In the genomic region with DNA sequence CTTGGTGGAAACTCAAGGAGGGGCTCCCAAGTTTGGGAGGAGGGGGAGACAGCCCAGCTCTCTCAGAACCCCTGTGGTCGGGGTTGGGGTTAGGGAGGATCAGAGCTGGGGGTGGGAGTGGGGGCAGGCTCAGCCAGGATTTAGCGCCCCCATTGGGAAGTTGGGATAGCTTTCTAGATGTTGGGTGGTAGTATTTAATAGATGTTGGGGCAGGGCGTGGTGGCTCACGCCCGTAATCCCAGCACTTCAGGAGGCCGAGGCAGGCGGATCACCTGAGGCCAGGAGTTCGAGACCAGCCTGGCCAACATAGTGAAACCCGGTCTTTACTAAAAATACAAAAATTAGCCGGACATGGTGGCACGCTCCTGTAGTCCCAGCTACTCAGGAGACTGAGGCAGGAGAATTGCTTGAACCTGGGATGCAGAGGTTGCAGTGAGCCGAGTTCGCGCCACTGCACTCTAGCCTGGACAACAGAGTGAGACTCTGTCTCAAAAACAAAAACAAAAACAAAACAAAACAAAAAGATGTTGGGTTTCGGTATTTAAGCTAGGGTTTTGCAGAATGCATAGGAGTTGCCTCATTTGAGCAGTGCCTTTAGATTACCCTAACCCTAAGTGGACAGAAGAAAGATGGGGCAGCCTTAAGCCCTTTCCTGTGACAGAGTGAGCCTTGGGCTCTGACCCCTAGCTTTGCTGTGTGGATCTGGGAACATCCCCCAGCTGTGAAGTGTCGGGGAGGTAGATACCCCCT, we compare ENCODE assay signal across 8 cellular contexts. TPM values are rescaled to one million over a fixed set of nuclear protein-coding genes. Genes with fewer than 3 reads are reported as not detected.
DNase-seq lines count a peak whose midpoint lies in the region; ATAC-seq and TF ChIP-seq lines count a peak whose summit lies in the region.
"Not testable (repeated sequence)": the region's sequence is repeated elsewhere in the genome, so short reads cannot be mapped to it uniquely, and the experiment has no call there.

No MANE protein-coding gene starts in this region.

- H3K27me3 Mint-ChIP-seq in activated CD4-positive, alpha-beta memory T cell treated with anti-CD3 and anti-CD28 coated beads, Interleukin-2, amount 10 ng/mL, durations not matched to agents 7 days and 5 days: peaks cover 14% of the 10 kb centered on the region

- peaks cover 23% of the 10 kb centered on the region for H3K4me1 Mint-ChIP-seq in activated CD4-positive, alpha-beta memory T cell treated with anti-CD3 and anti-CD28 coated beads, Interleukin-2, amount 10 ng/mL, durations not matched to agents 7 days and 5 days

- H3K79me2 ChIP-seq in ACC112 (ENCODE audit: control insufficient read depth, insufficient read depth, low read length, unreplicated experiment); GM23248 (ENCODE audit: insufficient read depth); OCI-LY1 (ENCODE audit: insufficient read depth, low read length); smooth muscle cell (ENCODE audit: low read depth): not testable (repeated sequence)

- WGBS in GM23248 (ENCODE audit: low coverage in 1 of 2, low lambda C conversion rate in 2 of 2, missing lambda C conversion rate in 2 of 2), 2 experiments: 81 to 89% methylated on average over 15 to 16 of the region's 16 CpGs
- 64 to 69% (median 67%) methylated on average over 16 of the region's 16 CpGs for WGBS in heart left ventricle, 4 donors
- 68% methylated on average over 14 of the region's 16 CpGs for WGBS in smooth muscle cell (ENCODE audit: low lambda C conversion rate)

- not testable (repeated sequence) for H3K27ac ChIP-seq in ACC112 (ENCODE audit: low read depth, low read length); GM23248; OCI-LY1 (ENCODE audit: low read depth, low read length, poor library complexity, severe bottlenecking)
- H3K27ac ChIP-seq in caudate nucleus (ENCODE audit: low read depth, low read length) (peak overlapping the region; percentile 98), heart left ventricle (peak overlapping the region; percentile 90 to 98 (median 95)), muscle layer of colon (ENCODE audit: low read depth, low read length) (peak overlapping the region; percentile 92), smooth muscle cell (ENCODE audit: low read depth) (peak overlapping the region; percentile 42)

- not testable (repeated sequence) for H3K27me3 ChIP-seq in ACC112 (ENCODE audit: insufficient read depth, low read length); GM23248 (replicated peaks; ENCODE audit: insufficient read depth); heart left ventricle; muscle layer of colon (ENCODE audit: control insufficient read depth in 1 of 2, insufficient read depth in 2 of 2, low read length in 2 of 2); smooth muscle cell (ENCODE audit: low read depth)
- peaks cover 31% of the 10 kb centered on the region for H3K27me3 ChIP-seq in OCI-LY1 (ENCODE audit: insufficient read depth, low read length)

- peak overlapping the region; percentile 83 for H3K4me3 Mint-ChIP-seq in activated CD4-positive, alpha-beta memory T cell treated with anti-CD3 and anti-CD28 coated beads, Interleukin-2, amount 10 ng/mL, durations not matched to agents 7 days and 5 days

- H3K36me3 Mint-ChIP-seq in activated CD4-positive, alpha-beta memory T cell treated with anti-CD3 and anti-CD28 coated beads, Interleukin-2, amount 10 ng/mL, durations not matched to agents 7 days and 5 days (ENCODE audit: low read depth): not testable (repeated sequence)

- H2AFZ ChIP-seq in ACC112 (ENCODE audit: low read length, unreplicated experiment): peak overlapping the region; percentile 75
- peak overlapping the region; percentile 98 for H2AFZ ChIP-seq in GM23248
- H2AFZ ChIP-seq in OCI-LY1 (ENCODE audit: low read length): not testable (repeated sequence)
- peak overlapping the region; percentile 88 for H2AFZ ChIP-seq in smooth muscle cell (ENCODE audit: low read depth)

- not testable (repeated sequence) for TF ChIP-seq CTCF in OCI-LY1 (IDR thresholded peaks at IDR 0.05; ENCODE audit: low read length); smooth muscle cell (IDR thresholded peaks at IDR 0.05; ENCODE audit: borderline replicate concordance, insufficient read depth, poor library complexity, severe bottlenecking)
- peak in 5 of 12 donors; percentile 15 to 32 (median 22) for TF ChIP-seq CTCF in heart left ventricle (IDR thresholded peaks at IDR 0.05)

- not testable (repeated sequence) for H3K36me3 ChIP-seq in ACC112 (ENCODE audit: insufficient read depth, low read length); GM23248 (ENCODE audit: low read depth); OCI-LY1 (ENCODE audit: insufficient read depth, low read length); heart left ventricle; muscle layer of colon (ENCODE audit: insufficient read depth, low read length); smooth muscle cell (ENCODE audit: low read depth)

- not testable (repeated sequence) for H3K4me1 ChIP-seq in ACC112 (ENCODE audit: control insufficient read depth, insufficient read depth, low read length, unreplicated experiment); GM23248 (ENCODE audit: insufficient read depth)
- H3K4me1 ChIP-seq in OCI-LY1 (ENCODE audit: insufficient read depth, low read length, severe bottlenecking): peaks cover 15% of the 10 kb centered on the region
- H3K4me1 ChIP-seq in heart left ventricle: peaks cover 0 to 28% (median 19%) of the 10 kb centered on the region in 12 donors
- H3K4me1 ChIP-seq in muscle layer of colon (ENCODE audit: insufficient read depth, low read length): peaks cover 16% of the 10 kb centered on the region
- H3K4me1 ChIP-seq in smooth muscle cell (ENCODE audit: low read depth): peaks cover 12% of the 10 kb centered on the region

- not testable (repeated sequence) for H3F3A ChIP-seq in GM23248 (ENCODE audit: insufficient read depth); OCI-LY1 (ENCODE audit: insufficient read depth, low read length)
- H3F3A ChIP-seq in smooth muscle cell (ENCODE audit: low read depth): peaks cover 20% of the 10 kb centered on the region

- not testable (repeated sequence) for H3K9me3 Mint-ChIP-seq in activated CD4-positive, alpha-beta memory T cell treated with anti-CD3 and anti-CD28 coated beads, Interleukin-2, amount 10 ng/mL, durations not matched to agents 7 days and 5 days

- intact Hi-C loops in heart left ventricle (cut with DNase I): loop anchor here in 3 of 10 donors (2.0 to 10.0 kb wide), 4 partner anchors 24 to 60 kb away; partner anchors contain the start of gene TLE6 (in 2 of the 3)

- H3K9me3 ChIP-seq in GM23248 (ENCODE audit: low read depth); OCI-LY1 (ENCODE audit: low read length); heart left ventricle; muscle layer of colon (ENCODE audit: low read length); smooth muscle cell (replicated peaks; ENCODE audit: low read depth): not testable (repeated sequence)

- CTCF ChIA-PET in activated CD4-positive, alpha-beta memory T cell treated with anti-CD3 and anti-CD28 coated beads, Interleukin-2, amount 10 ng/mL, durations not matched to agents 7 days and 5 days (lab: Charles Lee): interaction anchor here (0.6 to 3.2 kb wide), 9 partner anchors 11 to 268 kb away, joined by 3 to 23 read pairs (median 6); partner anchors contain the start of genes TLE5 and TLE6

- not testable (repeated sequence) for H3K9me2 ChIP-seq in GM23248 (ENCODE audit: insufficient read depth); OCI-LY1 (ENCODE audit: low read depth, low read length)

- H4K20me1 ChIP-seq in GM23248 (ENCODE audit: insufficient read depth); OCI-LY1 (ENCODE audit: insufficient read depth, low read length); smooth muscle cell (ENCODE audit: low read depth): not testable (repeated sequence)

- peak overlapping the region; percentile 91 for H3K27ac Mint-ChIP-seq in activated CD4-positive, alpha-beta memory T cell treated with anti-CD3 and anti-CD28 coated beads, Interleukin-2, amount 10 ng/mL, durations not matched to agents 7 days and 5 days

- ATAC-seq in heart left ventricle: not testable (repeated sequence)

- in situ Hi-C loops in GM23248 (cut with MboI): not testable (repeated sequence)

- H3K4me2 ChIP-seq in GM23248 (ENCODE audit: unreplicated experiment) (peak overlapping the region; percentile 84), OCI-LY1 (ENCODE audit: low read length) (peak overlapping the region; percentile 92), smooth muscle cell (peak overlapping the region; percentile 95)

- H3K4me3 ChIP-seq in ACC112 (ENCODE audit: low read depth, low read length) (peak overlapping the region; percentile 78), GM23248 (peak overlapping the region; percentile 78), OCI-LY1 (ENCODE audit: low read depth, low read length, poor library complexity, severe bottlenecking) (peak overlapping the region; percentile 65), heart left ventricle (peak overlapping the region in 11 of 12 donors; percentile 31 to 72 (median 59)), muscle layer of colon (ENCODE audit: low read depth in 1 of 2, low read length in 2 of 2) (peak overlapping the region in 1 of 2 donors; percentile 76), smooth muscle cell (peak overlapping the region; percentile 62)

- H3K9ac ChIP-seq in GM23248: peak overlapping the region; percentile 63
- H3K9ac ChIP-seq in OCI-LY1 (ENCODE audit: low read length): not testable (repeated sequence)
- peak overlapping the region; percentile 61 for H3K9ac ChIP-seq in muscle layer of colon (ENCODE audit: low read length)
- H3K9ac ChIP-seq in smooth muscle cell (ENCODE audit: low read depth): peak overlapping the region; percentile 55

- not testable (repeated sequence) for TF ChIP-seq POLR2A in heart left ventricle (IDR thresholded peaks at IDR 0.05)

- peak; percentile 19 for DNase-seq in GM23248
- not testable (repeated sequence) for DNase-seq in activated CD4-positive, alpha-beta memory T cell treated with anti-CD3 and anti-CD28 coated beads, Interleukin-2, amount 10 ng/mL, durations not matched to agents 7 days and 5 days; heart left ventricle; smooth muscle cell (lab: John Stamatoyannopoulos, UW; ENCODE audit: unreplicated experiment)
- peak in 1 of 61 donors; percentile 35 for DNase-seq in caudate nucleus (lab: John Stamatoyannopoulos, UW)

- POLR2A ChIA-PET in activated CD4-positive, alpha-beta memory T cell treated with anti-CD3 and anti-CD28 coated beads, Interleukin-2, amount 10 ng/mL, durations not matched to agents 7 days and 5 days (lab: Charles Lee): interaction anchor here (1.1 to 4.2 kb wide), 9 partner anchors 9 to 149 kb away, joined by 3 to 81 read pairs (median 7); partner anchors contain the start of genes TLE5 and TLE6

RNA-seq across cellular contexts. Expression of gene TLE2, which starts 7.9 kb away (rescaled TPM):
- 4.3 and 10.1 TPM in 2 replicates for total RNA-seq in GM23248 (2014; rRNA removed; shearing (Covaris generic))
- polyA plus RNA-seq in GM23248 (2016; fragmentation: Nextera tagmentation; extraction: Ambion mirVana): 2.9 and 3.6 TPM in 2 replicates
- total RNA-seq in activated CD4-positive, alpha-beta memory T cell treated with anti-CD3 and anti-CD28 coated beads, Interleukin-2, amount 10 ng/mL, durations not matched to agents 7 days and 5 days: 1 to 10 TPM; 1.3 to 1.4 TPM
- total RNA-seq in heart left ventricle: 10 to 100 TPM; 34.6 to 75.1 (median 40.5) TPM
- polyA plus RNA-seq in heart left ventricle: 10 to 100 TPM; 36.0 to 41.4 TPM
- total RNA-seq in smooth muscle cell: 7.1 and 7.7 TPM in 2 replicates
- polyA plus RNA-seq in smooth muscle cell: 13.6 and 14.9 TPM in 2 replicates

RNA-seq across cellular contexts. Expression of gene TLE5, which starts 25.3 kb away (rescaled TPM):
- 254 and 337 TPM in 2 replicates for total RNA-seq in GM23248 (2014; rRNA removed; shearing (Covaris generic))
- 133 and 157 TPM in 2 replicates for polyA plus RNA-seq in GM23248 (2016; fragmentation: Nextera tagmentation; extraction: Ambion mirVana)
- total RNA-seq in activated CD4-positive, alpha-beta memory T cell treated with anti-CD3 and anti-CD28 coated beads, Interleukin-2, amount 10 ng/mL, durations not matched to agents 7 days and 5 days: 100 to 1,000 TPM; 712 to 724 TPM
- 1,000 to 10,000 TPM in 1 of 9 donors, 100 to 1,000 TPM in 8; 593 to 1,121 (median 711) TPM for total RNA-seq in heart left ventricle
- 1,000 to 10,000 TPM in 1 of 2 donors, 100 to 1,000 TPM in 1; 686 to 1,459 TPM for polyA plus RNA-seq in heart left ventricle
- 145 and 146 TPM in 2 replicates for total RNA-seq in smooth muscle cell
- polyA plus RNA-seq in smooth muscle cell: 235 and 274 TPM in 2 replicates

RNA-seq across cellular contexts. Expression of gene GNA11, which starts 57.2 kb away (rescaled TPM):
- 69.9 and 99.3 TPM in 2 replicates for total RNA-seq in GM23248 (2014; rRNA removed; shearing (Covaris generic))
- polyA plus RNA-seq in GM23248 (2016; fragmentation: Nextera tagmentation; extraction: Ambion mirVana): 14.2 and 15.0 TPM in 2 replicates
- under 1 TPM; 0.63 to 0.78 TPM for total RNA-seq in activated CD4-positive, alpha-beta memory T cell treated with anti-CD3 and anti-CD28 coated beads, Interleukin-2, amount 10 ng/mL, durations not matched to agents 7 days and 5 days
- total RNA-seq in heart left ventricle: 10 to 100 TPM; 55.3 to 91.8 (median 70.9) TPM
- 10 to 100 TPM; 43.5 to 74.6 TPM for polyA plus RNA-seq in heart left ventricle
- 16.3 and 16.9 TPM in 2 replicates for total RNA-seq in smooth muscle cell
- polyA plus RNA-seq in smooth muscle cell: 57.4 and 71.5 TPM in 2 replicates

RNA-seq across cellular contexts. Expression of gene TLE6, which starts 59.6 kb away (rescaled TPM):
- total RNA-seq in GM23248 (2014; rRNA removed; shearing (Covaris generic)): 0.13 and 0.65 TPM in 2 replicates
- polyA plus RNA-seq in GM23248 (2016; fragmentation: Nextera tagmentation; extraction: Ambion mirVana) (0.21 and 0.68 TPM in 2 replicates), heart left ventricle (1 to 10 TPM; 1.3 to 1.4 TPM), smooth muscle cell (0.70 and 3.2 TPM in 2 replicates)
- 1 to 10 TPM; 1.1 to 2.0 TPM for total RNA-seq in activated CD4-positive, alpha-beta memory T cell treated with anti-CD3 and anti-CD28 coated beads, Interleukin-2, amount 10 ng/mL, durations not matched to agents 7 days and 5 days
- total RNA-seq in heart left ventricle (1 to 10 TPM in 2 of 9 donors, under 1 TPM in 6, not detected in 1; 0.21 to 1.3 (median 0.57) TPM), smooth muscle cell (0.27 and 4.1 TPM in 2 replicates)
